Comparison of ENCODE assay signal across 24 cellular contexts in genomic region chr4:184433258-184433892, GRCh38. TPM values are rescaled to one million over a fixed set of nuclear protein-coding genes. Genes with fewer than 3 reads are reported as not detected.
DNase-seq lines count a peak whose midpoint lies in the region; ATAC-seq and TF ChIP-seq lines count a peak whose summit lies in the region.
"Had no signal": no experiment of that assay in that cellular context is flagged by ENCODE, and none has a peak within 500 bp of the region (broad histone marks: within the 10 kb centered on the region; RNA-seq: fewer than 3 reads in every experiment).

No MANE protein-coding gene starts in this region.

- TF ChIP-seq CTCF in MCF 10A (IDR thresholded peaks at IDR 0.05; ENCODE audit: unreplicated experiment) (no peak), mammary epithelial cell (conservative IDR thresholded peaks at IDR 0.05 in 1 of 2, IDR thresholded peaks at IDR 0.05 in 1 of 2; ENCODE audit: extremely low read depth in 1 of 2, insufficient read depth in 1 of 2, low read depth in 1 of 2, low read length in 2 of 2) (no peak)

- H3K4me3 Mint-ChIP-seq in MCF 10A (ENCODE audit: unreplicated experiment), result no peak overlapping the region
- no peak overlapping the region for H3K4me3 Mint-ChIP-seq in activated naive CD8-positive, alpha-beta T cell treated with anti-CD3 and anti-CD28 coated beads for 36 hours
- no peak overlapping the region for H3K4me3 Mint-ChIP-seq in activated CD4-positive, alpha-beta T cell treated with anti-CD3 and anti-CD28 coated beads, Interleukin-2, amount 10 ng/mL, durations not matched to agents 7 days and 5 days
- H3K4me3 Mint-ChIP-seq: endodermal cell, HFFc6, immature natural killer cell, nephron had no signal

- peaks cover 16% of the 10 kb centered on the region for H3K36me3 Mint-ChIP-seq in MCF 10A (ENCODE audit: insufficient read depth, unreplicated experiment)
- peaks cover 13% of the 10 kb centered on the region for H3K36me3 Mint-ChIP-seq in activated naive CD8-positive, alpha-beta T cell treated with anti-CD3 and anti-CD28 coated beads for 36 hours
- peaks cover 27% of the 10 kb centered on the region for H3K36me3 Mint-ChIP-seq in activated CD4-positive, alpha-beta T cell treated with anti-CD3 and anti-CD28 coated beads, Interleukin-2, amount 10 ng/mL, durations not matched to agents 7 days and 5 days (ENCODE audit: low read depth)

- ATAC-seq in left lobe of liver, result peak; percentile 87
- ATAC-seq in HG03196 (IDR thresholded peaks at IDR 0.05; ENCODE audit: unreplicated experiment), result no peak

- no peak overlapping the region for H2AFZ ChIP-seq in mammary epithelial cell (ENCODE audit: low read depth, low read length)

- no peak overlapping the region for H3K27ac ChIP-seq in mammary epithelial cell (ENCODE audit: insufficient read depth, low read depth, low read length)
- H3K27ac ChIP-seq: KMS-11, prostate gland had no signal

- dilution Hi-C loops in mammary epithelial cell (cut with HindIII; ENCODE audit: low sequenced_read_pairs), result loop anchor here (5.0 kb wide), 2 partner anchors 41 to 94 kb away; no protein-coding TSS in a partner anchor

- no peaks in the 10 kb centered on the region for H3K4me1 ChIP-seq in mammary epithelial cell (ENCODE audit: insufficient read depth, low read length)
- H3K4me1 ChIP-seq: prostate gland had no signal

- no peak overlapping the region for H3K4me3 ChIP-seq in mammary epithelial cell (replicated peaks in 1 of 3; ENCODE audit: insufficient read depth in 1 of 3, low read depth in 2 of 3, low read length in 3 of 3)
- H3K4me3 ChIP-seq: heart right ventricle, prostate gland, smooth muscle cell had no signal

- intact Hi-C loops in MCF 10A (cut with micrococcal nuclease) (no loop called here), mammary epithelial cell (cut with micrococcal nuclease) (loop anchor here (2.0 kb wide), 1 partner anchor 31 kb away; no protein-coding TSS in a partner anchor)

- H3K36me3 ChIP-seq in mammary epithelial cell (ENCODE audit: insufficient read depth, low read length), result no peaks in the 10 kb centered on the region
- H3K36me3 ChIP-seq: prostate gland had no signal

- H3K27me3 Mint-ChIP-seq in MCF 10A (ENCODE audit: insufficient read depth, unreplicated experiment), result no peaks in the 10 kb centered on the region
- no peaks in the 10 kb centered on the region for H3K27me3 Mint-ChIP-seq in activated naive CD8-positive, alpha-beta T cell treated with anti-CD3 and anti-CD28 coated beads for 36 hours
- no peaks in the 10 kb centered on the region for H3K27me3 Mint-ChIP-seq in activated CD4-positive, alpha-beta T cell treated with anti-CD3 and anti-CD28 coated beads, Interleukin-2, amount 10 ng/mL, durations not matched to agents 7 days and 5 days

- H3K4me2 ChIP-seq in mammary epithelial cell (ENCODE audit: insufficient read depth, low read depth, low read length), result no peak overlapping the region
- H3K4me2 ChIP-seq: KMS-11, smooth muscle cell had no signal

- in situ Hi-C loops in mammary epithelial cell (cut with MboI; ENCODE audit: low sequenced_read_pairs in 2 of 2) (no loop called here), G401 (cut with HindIII; ENCODE audit: low sequenced_read_pairs) (no loop called here)

- H4K20me1 ChIP-seq in mammary epithelial cell (ENCODE audit: insufficient read depth, low read length), result no peaks in the 10 kb centered on the region

- BruUV-seq in MCF 10A (replicated peaks; lab: Mats Ljungman, UMichigan) (no TSS peak), mammary epithelial cell (replicated peaks; lab: Mats Ljungman, UMichigan) (no TSS peak)

- H3K79me2 ChIP-seq in mammary epithelial cell (ENCODE audit: insufficient read depth, low read length), result peaks cover 81% of the 10 kb centered on the region

- POLR2A ChIA-PET in MCF 10A (lab: Yijun Ruan, JAX), result no interaction called here
- POLR2A ChIA-PET in activated CD4-positive, alpha-beta T cell treated with anti-CD3 and anti-CD28 coated beads, Interleukin-2, amount 10 ng/mL, durations not matched to agents 7 days and 5 days (lab: Charles Lee), result no interaction called here

- DNase-seq in MCF 10A (ENCODE audit: unreplicated experiment) (peak; percentile 3), mammary epithelial cell (no peak), left lobe of liver (ENCODE audit: low spot score) (peak; percentile 71), iPS-NIHi11 (ENCODE audit: low spot score) (no peak), G401 (ENCODE audit: low spot score) (no peak)
- no peak for DNase-seq in activated naive CD8-positive, alpha-beta T cell treated with anti-CD3 and anti-CD28 coated beads for 36 hours
- no peak for DNase-seq in activated CD4-positive, alpha-beta T cell treated with anti-CD3 and anti-CD28 coated beads, Interleukin-2, amount 10 ng/mL, durations not matched to agents 7 days and 5 days
- DNase-seq: activated CD4-positive, alpha-beta T cell treated with anti-CD3 and anti-CD28 coated beads for 4 hours; activated CD8-positive, alpha-beta memory T cell treated with anti-CD3 and anti-CD28 coated beads, Interleukin-2, amount 50 U/mL, for 48 hours; DND-41; endodermal cell; heart right ventricle; HFFc6; immature natural killer cell; NCI-H1092; NCI-H2029 treated with DMSO at 0.1 percent for 48 hours; Right ventricle myocardium superior; stimulated activated CD4-positive, alpha-beta T cell treated with anti-CD3 and anti-CD28 coated beads, Interleukin-4, amount 100 ng/mL, for 24 hours; SW 1271 had no signal

- H3K9me3 Mint-ChIP-seq in MCF 10A (ENCODE audit: unreplicated experiment), result no peaks in the 10 kb centered on the region
- no peaks in the 10 kb centered on the region for H3K9me3 Mint-ChIP-seq in activated naive CD8-positive, alpha-beta T cell treated with anti-CD3 and anti-CD28 coated beads for 36 hours
- H3K9me3 Mint-ChIP-seq in activated CD4-positive, alpha-beta T cell treated with anti-CD3 and anti-CD28 coated beads, Interleukin-2, amount 10 ng/mL, durations not matched to agents 7 days and 5 days, result no peaks in the 10 kb centered on the region
- H3K9me3 Mint-ChIP-seq: endodermal cell, HFFc6, immature natural killer cell, nephron had no signal

- H3K9me3 ChIP-seq in mammary epithelial cell (replicated peaks; ENCODE audit: insufficient read depth, low read length), result no peaks in the 10 kb centered on the region
- H3K9me3 ChIP-seq: heart right ventricle, prostate gland had no signal

- CTCF ChIA-PET in MCF 10A (lab: Yijun Ruan, JAX), result interaction anchor here (0.6 to 1.3 kb wide), 4 partner anchors 16 to 758 kb away, joined by 3 to 5 read pairs (median 3); no protein-coding TSS in a partner anchor
- CTCF ChIA-PET in mammary epithelial cell (lab: Charles Lee; ENCODE audit: low non-redundant PET), result no interaction called here
- CTCF ChIA-PET in activated CD4-positive, alpha-beta T cell treated with anti-CD3 and anti-CD28 coated beads, Interleukin-2, amount 10 ng/mL, durations not matched to agents 7 days and 5 days (lab: Charles Lee), result interaction anchor here (1.0 to 1.5 kb wide), 3 partner anchors 12 to 123 kb away, joined by 3 to 7 read pairs (median 4); no protein-coding TSS in a partner anchor

- H3K27me3 ChIP-seq in mammary epithelial cell (ENCODE audit: insufficient read depth, low read length), result no peaks in the 10 kb centered on the region
- H3K27me3 ChIP-seq: heart right ventricle had no signal

- 89% methylated on average over 17 of the region's 17 CpGs for WGBS in mammary epithelial cell (ENCODE audit: low coverage, missing lambda C conversion rate)

- no peak overlapping the region for H3K27ac Mint-ChIP-seq in MCF 10A (ENCODE audit: low read depth, unreplicated experiment)
- H3K27ac Mint-ChIP-seq in activated naive CD8-positive, alpha-beta T cell treated with anti-CD3 and anti-CD28 coated beads for 36 hours, result peak overlapping the region; percentile 26
- H3K27ac Mint-ChIP-seq in activated CD4-positive, alpha-beta T cell treated with anti-CD3 and anti-CD28 coated beads, Interleukin-2, amount 10 ng/mL, durations not matched to agents 7 days and 5 days, result no peak overlapping the region
- H3K27ac Mint-ChIP-seq: endodermal cell, HFFc6, nephron had no signal

- no peak overlapping the region for H3K9ac ChIP-seq in mammary epithelial cell (ENCODE audit: insufficient read depth, low read length)
- H3K9ac ChIP-seq: KMS-11 had no signal

- peaks cover 6% of the 10 kb centered on the region for H3K4me1 Mint-ChIP-seq in MCF 10A (ENCODE audit: insufficient read depth, unreplicated experiment)
- H3K4me1 Mint-ChIP-seq in activated naive CD8-positive, alpha-beta T cell treated with anti-CD3 and anti-CD28 coated beads for 36 hours, result peaks cover 45% of the 10 kb centered on the region
- peaks cover 29% of the 10 kb centered on the region for H3K4me1 Mint-ChIP-seq in activated CD4-positive, alpha-beta T cell treated with anti-CD3 and anti-CD28 coated beads, Interleukin-2, amount 10 ng/mL, durations not matched to agents 7 days and 5 days

RNA-seq across cellular contexts. Expression of gene IRF2, which starts 41.0 kb away (rescaled TPM):
- total RNA-seq in MCF 10A (2022) (20.8 and 29.0 TPM in 2 replicates), mammary epithelial cell (10 to 100 TPM; 22.0 to 23.3 TPM), left lobe of liver (30.5 TPM)
- 24.1 TPM for polyA plus RNA-seq in mammary epithelial cell
- polyA minus RNA-seq in mammary epithelial cell, result 31.3 TPM
- 10 to 100 TPM; 49.1 to 61.4 TPM for total RNA-seq in activated naive CD8-positive, alpha-beta T cell treated with anti-CD3 and anti-CD28 coated beads for 36 hours
- 6.5 and 8.4 TPM in 2 replicates for total RNA-seq in G401 (2014; rRNA removed; shearing (Covaris generic))
- 10 to 100 TPM; 82.1 to 84.3 TPM for total RNA-seq in activated CD4-positive, alpha-beta T cell treated with anti-CD3 and anti-CD28 coated beads, Interleukin-2, amount 10 ng/mL, durations not matched to agents 7 days and 5 days

Comparison
In these comparisons a context has a peak if more than half of its experiments do, and no peak if none do; other contexts are left out.
1. DNase-seq: peak in MCF 10A (single experiment) and left lobe of liver (single experiment); none in mammary epithelial cell (single experiment), activated naive CD8-positive, alpha-beta T cell treated with anti-CD3 and anti-CD28 coated beads for 36 hours (single experiment), iPS-NIHi11 (single experiment), G401 (single experiment) and activated CD4-positive, alpha-beta T cell treated with anti-CD3 and anti-CD28 coated beads, Interleukin-2, amount 10 ng/mL, durations not matched to agents 7 days and 5 days (single experiment).